ENCODE assay signal across 15 cellular contexts in genomic region chr7:112182749-112183148, GRCh38. TPM values are rescaled to one million over a fixed set of nuclear protein-coding genes. Genes with fewer than 3 reads are reported as not detected.
DNase-seq lines count a peak whose midpoint lies in the region; ATAC-seq and TF ChIP-seq lines count a peak whose summit lies in the region.
"Had no signal": no experiment of that assay in that cellular context is flagged by ENCODE, and none has a peak within 500 bp of the region (broad histone marks: within the 10 kb centered on the region; RNA-seq: fewer than 3 reads in every experiment).

No MANE protein-coding gene starts in this region.

- no peak for TF ChIP-seq CTCF in adrenal gland (IDR thresholded peaks at IDR 0.05)

- H3K9me3 ChIP-seq in adrenal gland (replicated peaks in 1 of 3) = no peaks in the 10 kb centered on the region
- H3K9me3 ChIP-seq: breast epithelium, esophagus squamous epithelium, MG63 had no signal

- TF ChIP-seq POLR2A in adrenal gland (IDR thresholded peaks at IDR 0.05) = no peak

- H3K27ac Mint-ChIP-seq in activated naive CD4-positive, alpha-beta T cell treated with anti-CD3 and anti-CD28 coated beads, Interleukin-2, amount 50 U/mL, for 72 hours = no peak overlapping the region
- H3K27ac Mint-ChIP-seq: activated T-cell treated with anti-CD3 and anti-CD28 coated beads, Interleukin-2, amount 50 U/mL, for 24 hours had no signal

- H3K27me3 ChIP-seq in adrenal gland = no peaks in the 10 kb centered on the region
- H3K27me3 ChIP-seq: breast epithelium, esophagus squamous epithelium, MG63 had no signal

- H3K36me3 ChIP-seq in adrenal gland (replicated peaks in 1 of 2) = no peaks in the 10 kb centered on the region
- H3K36me3 ChIP-seq: breast epithelium, esophagus squamous epithelium, MG63 had no signal

- no peaks in the 10 kb centered on the region for H3K9me3 Mint-ChIP-seq in activated naive CD4-positive, alpha-beta T cell treated with anti-CD3 and anti-CD28 coated beads, Interleukin-2, amount 50 U/mL, for 72 hours
- H3K9me3 Mint-ChIP-seq: activated T-cell treated with anti-CD3 and anti-CD28 coated beads, Interleukin-2, amount 50 U/mL, for 24 hours had no signal

- no peaks in the 10 kb centered on the region for H3K36me3 Mint-ChIP-seq in activated naive CD4-positive, alpha-beta T cell treated with anti-CD3 and anti-CD28 coated beads, Interleukin-2, amount 50 U/mL, for 72 hours

- no peak overlapping the region for H3K27ac ChIP-seq in adrenal gland
- H3K27ac ChIP-seq: breast epithelium, esophagus squamous epithelium had no signal

- DNase-seq in COLO668 (lab: John Stamatoyannopoulos, UW; ENCODE audit: unreplicated experiment) (peak; percentile 54), adrenal gland (peak in 4 of 7 donors; percentile 26 to 41 (median 35)), hippocampal formation (lab: John Stamatoyannopoulos, UW) (peak; percentile 58 to 85), occipital lobe (lab: John Stamatoyannopoulos, UW) (peak; percentile 68), GM19240 (ENCODE audit: insufficient read length, low spot score) (no peak)
- no peak for DNase-seq in activated naive CD4-positive, alpha-beta T cell treated with anti-CD3 and anti-CD28 coated beads, Interleukin-2, amount 50 U/mL, for 72 hours (ENCODE audit: low spot score in 2 of 2)
- DNase-seq: activated naive CD4-positive, alpha-beta T cell treated with anti-CD3 and anti-CD28 coated beads, Interleukin-2, amount 50 U/mL, for 16 hours; activated T-cell treated with anti-CD3 and anti-CD28 coated beads, Interleukin-2, amount 50 U/mL, for 24 hours; esophagus squamous epithelium; MG63; NCI-H187 treated with DMSO at 0.1 percent for 48 hours had no signal

- ATAC-seq in GM21737 (IDR thresholded peaks at IDR 0.05; ENCODE audit: unreplicated experiment) (no peak), HG03439 (IDR thresholded peaks at IDR 0.05; ENCODE audit: unreplicated experiment) (no peak)
- ATAC-seq in activated naive CD4-positive, alpha-beta T cell treated with anti-CD3 and anti-CD28 coated beads, Interleukin-2, amount 50 U/mL, for 72 hours = no peak
- ATAC-seq: GM12878 had no signal

- intact Hi-C loops in adrenal gland (cut with DNase I) = no loop called here

- H3K4me3 ChIP-seq in adrenal gland = no peak overlapping the region
- H3K4me3 ChIP-seq: breast epithelium, esophagus squamous epithelium, GM12878, MG63 had no signal

- 77 to 85% (median 80%) methylated on average over 5 of the region's 5 CpGs for WGBS in adrenal gland, 4 donors

- H3K4me1 ChIP-seq in adrenal gland (replicated peaks in 1 of 2) = peaks cover 0 to 18% of the 10 kb centered on the region in 2 donors
- H3K4me1 ChIP-seq: breast epithelium had no signal

RNA-seq across cellular contexts. Expression of gene DOCK4, which starts 23.4 kb away (rescaled TPM):
- total RNA-seq in adrenal gland (10 to 100 TPM; 11.1 to 37.6 (median 23.2) TPM), occipital lobe (109 TPM)
- 1 to 10 TPM; 6.2 to 9.2 (median 8.5) TPM for polyA plus RNA-seq in adrenal gland
- total RNA-seq in activated naive CD4-positive, alpha-beta T cell treated with anti-CD3 and anti-CD28 coated beads, Interleukin-2, amount 50 U/mL, for 72 hours = 1 to 10 TPM in 1 of 2 donors, under 1 TPM in 1; 0.21 to 1.1 TPM

RNA-seq across cellular contexts. Expression of gene ZNF277, which starts 23.7 kb away (rescaled TPM):
- 10 to 100 TPM; 12.6 to 28.9 (median 19.7) TPM for total RNA-seq in adrenal gland
- polyA plus RNA-seq in adrenal gland = 10 to 100 TPM; 15.2 to 30.6 (median 16.3) TPM
- total RNA-seq in occipital lobe = 77.0 TPM
- total RNA-seq in activated naive CD4-positive, alpha-beta T cell treated with anti-CD3 and anti-CD28 coated beads, Interleukin-2, amount 50 U/mL, for 72 hours = 10 to 100 TPM; 22.7 to 30.4 TPM

Comparison
In these comparisons a context has a peak if more than half of its experiments do, and no peak if none do; other contexts are left out.
1. DNase-seq: peak in COLO668 (single experiment), adrenal gland (4 of 7), hippocampal formation (2 of 2) and occipital lobe (single experiment); none in GM19240 (single experiment) and activated naive CD4-positive, alpha-beta T cell treated with anti-CD3 and anti-CD28 coated beads, Interleukin-2, amount 50 U/mL, for 72 hours (0 of 2).
2. RNA of gene DOCK4, which starts 23.4 kb away (total RNA-seq): 109 TPM in occipital lobe (single experiment) and 11.1 to 37.6 TPM in adrenal gland; 0.21 to 1.1 TPM in activated naive CD4-positive, alpha-beta T cell treated with anti-CD3 and anti-CD28 coated beads, Interleukin-2, amount 50 U/mL, for 72 hours; every median in the first group is over 4 times any median in the second.